Comparison of ENCODE assay signal across 1 cellular context in the genomic region with DNA sequence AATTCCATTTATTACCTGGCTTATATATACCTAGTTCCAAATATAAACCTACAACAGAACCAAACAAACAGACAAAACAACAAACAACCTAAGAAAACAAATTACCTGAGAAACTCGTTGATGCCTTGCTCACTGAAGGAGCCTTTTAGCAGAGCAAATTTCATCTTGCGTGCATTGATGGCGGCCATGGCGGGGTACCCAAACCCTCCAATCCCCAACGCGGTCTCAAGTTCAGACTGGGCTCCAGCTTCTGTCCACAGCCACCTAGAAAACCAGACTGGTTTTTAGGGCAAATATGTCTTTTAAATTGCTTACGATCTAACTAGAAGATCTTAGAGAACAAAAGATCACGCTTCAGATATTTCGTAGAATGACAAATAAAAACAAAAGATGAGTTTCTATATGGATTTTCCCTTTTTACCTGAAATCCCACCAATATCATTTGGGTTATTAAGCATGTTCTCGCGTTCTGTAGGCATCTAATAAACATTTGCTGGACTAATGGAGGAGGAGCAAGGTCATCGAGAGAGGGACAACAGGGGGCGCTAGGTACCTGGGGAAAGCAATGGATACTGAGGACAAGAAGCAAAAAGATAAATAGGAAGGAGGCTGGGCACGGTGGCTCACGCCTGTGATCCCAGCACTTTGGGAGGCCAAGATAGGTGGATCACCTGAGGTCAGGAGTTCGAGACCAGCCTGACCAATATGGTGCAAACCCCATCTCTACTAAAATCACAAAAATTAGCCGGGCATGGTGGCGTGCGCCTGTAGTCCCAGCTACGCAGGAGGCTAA.
TF ChIP-seq lines count a peak whose summit lies in the region.

No MANE protein-coding gene starts in this region.

TF ChIP-seq in K562, 482 proteins besides CTCF, POLR2A, EP300 and RAD21 (continued from another document):
- TF ChIP-seq STAG1 (CRISPR knock-in tag; IDR thresholded peaks at IDR 0.05; ENCODE audit: borderline replicate concordance) (no peak), ZNF384 (IDR thresholded peaks at IDR 0.05; ENCODE audit: low read depth, low read length) (no peak), MYBL2 (IDR thresholded peaks at IDR 0.05; ENCODE audit: low read depth) (no peak), MYBL2 (CRISPR knock-in tag; IDR thresholded peaks at IDR 0.05; ENCODE audit: borderline replicate concordance) (no peak), TAF7 (tag; IDR thresholded peaks at IDR 0.05) (no peak)
- TF ChIP-seq, protein P1, sequence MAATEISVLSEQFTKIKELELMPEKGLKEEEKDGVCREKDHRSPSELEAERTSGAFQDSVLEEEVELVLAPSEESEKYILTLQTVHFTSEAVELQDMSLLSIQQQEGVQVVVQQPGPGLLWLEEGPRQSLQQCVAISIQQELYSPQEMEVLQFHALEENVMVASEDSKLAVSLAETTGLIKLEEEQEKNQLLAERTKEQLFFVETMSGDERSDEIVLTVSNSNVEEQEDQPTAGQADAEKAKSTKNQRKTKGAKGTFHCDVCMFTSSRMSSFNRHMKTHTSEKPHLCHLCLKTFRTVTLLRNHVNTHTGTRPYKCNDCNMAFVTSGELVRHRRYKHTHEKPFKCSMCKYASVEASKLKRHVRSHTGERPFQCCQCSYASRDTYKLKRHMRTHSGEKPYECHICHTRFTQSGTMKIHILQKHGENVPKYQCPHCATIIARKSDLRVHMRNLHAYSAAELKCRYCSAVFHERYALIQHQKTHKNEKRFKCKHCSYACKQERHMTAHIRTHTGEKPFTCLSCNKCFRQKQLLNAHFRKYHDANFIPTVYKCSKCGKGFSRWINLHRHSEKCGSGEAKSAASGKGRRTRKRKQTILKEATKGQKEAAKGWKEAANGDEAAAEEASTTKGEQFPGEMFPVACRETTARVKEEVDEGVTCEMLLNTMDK (IDR thresholded peaks at IDR 0.05; ENCODE audit: borderline replicate concordance, insufficient read depth, low read depth, low read length, poor library complexity, severe bottlenecking) = peak; percentile 30
TF ChIP-seq in K562: peak in this region for 1.
